17 cellular contexts compared by ENCODE assay signal in the genomic region with DNA sequence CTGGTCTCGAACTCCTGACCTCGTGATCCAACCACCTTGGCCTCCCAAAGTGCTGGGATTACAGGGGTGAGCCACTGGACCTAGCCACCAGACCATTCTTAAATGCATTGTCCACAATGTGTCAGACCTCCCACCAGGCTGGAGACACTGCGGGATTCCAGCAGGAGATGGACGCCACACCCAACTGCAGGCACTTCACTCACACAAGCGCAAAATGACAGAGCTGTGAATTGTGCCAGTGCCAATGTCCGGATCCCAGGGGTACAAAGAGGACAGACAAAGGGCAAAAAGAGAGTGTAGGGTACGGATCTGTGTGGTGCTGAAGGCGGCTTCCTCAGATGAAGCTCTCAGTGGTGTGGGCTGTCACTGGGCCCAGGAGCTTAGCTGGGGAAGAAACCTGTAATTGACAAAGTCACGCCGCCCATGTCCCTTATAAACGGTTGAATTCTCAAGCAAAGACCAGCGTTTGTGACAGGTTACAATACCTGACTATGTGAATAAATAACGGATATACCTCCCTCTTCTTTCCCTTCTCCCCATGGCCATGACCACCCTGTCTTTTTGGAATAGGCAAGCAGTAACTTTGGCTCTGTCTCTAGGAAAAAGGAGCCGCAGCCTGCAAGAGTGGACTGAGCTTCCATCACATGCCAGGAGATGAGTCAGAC. TPM values are rescaled to one million over a fixed set of nuclear protein-coding genes. Genes with fewer than 3 reads are reported as not detected.
DNase-seq lines count a peak whose midpoint lies in the region; ATAC-seq and TF ChIP-seq lines count a peak whose summit lies in the region.
"Had no signal": no experiment of that assay in that cellular context is flagged by ENCODE, and none has a peak within 500 bp of the region (broad histone marks: within the 10 kb centered on the region; RNA-seq: fewer than 3 reads in every experiment).

No MANE protein-coding gene starts in this region.

- intact Hi-C loops in left ventricle myocardium superior (cut with micrococcal nuclease) = no loop called here

- no peaks in the 10 kb centered on the region for H3K79me1 ChIP-seq in mesenchymal stem cell (replicated peaks; ENCODE audit: low read length, poor library complexity, severe bottlenecking)

- TF ChIP-seq CTCF in right atrium auricular region (IDR thresholded peaks at IDR 0.05) (no peak), WI38 (IDR thresholded peaks at IDR 0.05; ENCODE audit: low read depth, low read length) (no peak), upper lobe of left lung (IDR thresholded peaks at IDR 0.05) (no peak)

- H3K4me2 ChIP-seq in mesenchymal stem cell (ENCODE audit: low read length, poor library complexity, severe bottlenecking) = no peak overlapping the region

- H3K9ac ChIP-seq in mesenchymal stem cell (ENCODE audit: low read length) = peak overlapping the region; percentile 71

- H3K18ac ChIP-seq in mesenchymal stem cell (ENCODE audit: low read depth in 1 of 2, low read length in 2 of 2) = peak overlapping the region; percentile 45 to 83

- peak overlapping the region; percentile 52 for H4K91ac ChIP-seq in mesenchymal stem cell (ENCODE audit: low read length)

- peak overlapping the region; percentile 52 for H4K8ac ChIP-seq in mesenchymal stem cell (ENCODE audit: low read length)

- no peak for TF ChIP-seq POLR2A in upper lobe of left lung (IDR thresholded peaks at IDR 0.05)

- peak overlapping the region; percentile 54 for H2AK5ac ChIP-seq in mesenchymal stem cell (ENCODE audit: low read length, severe bottlenecking)

- H3K36me3 ChIP-seq in right atrium auricular region (no peaks in the 10 kb centered on the region), mesenchymal stem cell (ENCODE audit: control insufficient read depth in 1 of 2, insufficient read depth in 2 of 2, low read depth in 1 of 2, low read length in 2 of 2) (no peaks in the 10 kb centered on the region), upper lobe of left lung (no peaks in the 10 kb centered on the region)
- H3K36me3 ChIP-seq: left ventricle myocardium inferior had no signal

- H3K27me3 ChIP-seq in right atrium auricular region (no peaks in the 10 kb centered on the region), mesenchymal stem cell (ENCODE audit: control insufficient read depth in 1 of 2, insufficient read depth in 1 of 2, low read length in 2 of 2) (no peaks in the 10 kb centered on the region), upper lobe of left lung (no peaks in the 10 kb centered on the region)

- TF ChIP-seq EP300 in upper lobe of left lung (IDR thresholded peaks at IDR 0.05) = no peak

- H3K4ac ChIP-seq in mesenchymal stem cell (ENCODE audit: low read depth in 1 of 2, low read length in 2 of 2) = peak overlapping the region in 1 of 2 experiments; percentile 83

- peak overlapping the region; percentile 69 for H2BK120ac ChIP-seq in mesenchymal stem cell (ENCODE audit: low read depth, low read length)

- DNase-seq in left ventricle myocardium superior = no peak
- no peak for DNase-seq in right atrium auricular region (ENCODE audit: low spot score)
- DNase-seq in mesenchymal stem cell = no peak
- no peak for DNase-seq in upper lobe of left lung
- no peak for DNase-seq in COR-L47 (lab: John Stamatoyannopoulos, UW)
- DNase-seq: activated CD4-positive, alpha-beta T cell treated with anti-CD3 and anti-CD28 coated beads for 48 hours; activated T-cell treated with anti-CD3 and anti-CD28 coated beads, Interleukin-2, amount 50 U/mL, for 48 hours; DMS153; effector memory CD8-positive, alpha-beta T cell; left ventricle myocardium inferior; NCI-H1930; NCI-H82; nucleus accumbens; T-cell had no signal

- no peak overlapping the region for H3K14ac ChIP-seq in mesenchymal stem cell (ENCODE audit: low read length in 2 of 2)

- no peak overlapping the region for H3K4me3 ChIP-seq in right atrium auricular region
- H3K4me3 ChIP-seq in WI38 (ENCODE audit: low read depth, low read length) = peak overlapping the region; percentile 46; the same call in 1 of the 2 replicates
- peak overlapping the region in 1 of 2 experiments; percentile 50 for H3K4me3 ChIP-seq in mesenchymal stem cell (ENCODE audit: insufficient read depth in 1 of 2, low read depth in 1 of 2, low read length in 2 of 2)
- no peak overlapping the region for H3K4me3 ChIP-seq in upper lobe of left lung
- H3K4me3 ChIP-seq: left ventricle myocardium inferior had no signal

- no peak overlapping the region for H3K23ac ChIP-seq in mesenchymal stem cell (ENCODE audit: low read length in 2 of 2)

- H2BK15ac ChIP-seq in mesenchymal stem cell (ENCODE audit: low read depth, poor library complexity, severe bottlenecking) = peak overlapping the region; percentile 73

- peaks cover 0 to 4% of the 10 kb centered on the region in 2 donors for H3K9me3 ChIP-seq in right atrium auricular region
- H3K9me3 ChIP-seq in mesenchymal stem cell (ENCODE audit: control insufficient read depth, low read length) = peaks cover 3% of the 10 kb centered on the region
- no peaks in the 10 kb centered on the region for H3K9me3 ChIP-seq in upper lobe of left lung

- ATAC-seq in left ventricle myocardium superior (peak; percentile 78), upper lobe of left lung (ENCODE audit: low FRiP score in 2 of 2) (peak; percentile 11 to 96), GM21360 (IDR thresholded peaks at IDR 0.05; ENCODE audit: unreplicated experiment) (no peak), HG03196 (IDR thresholded peaks at IDR 0.05; ENCODE audit: unreplicated experiment) (no peak)
- ATAC-seq: effector memory CD8-positive, alpha-beta T cell; T-cell had no signal

- H2BK12ac ChIP-seq in mesenchymal stem cell (ENCODE audit: low read length in 2 of 2) = peak overlapping the region; percentile 12 to 75

- H2AFZ ChIP-seq in mesenchymal stem cell (ENCODE audit: low read depth, low read length) = no peak overlapping the region

- WGBS in mesenchymal stem cell = 80% methylated on average over 14 of the region's 14 CpGs
- WGBS in upper lobe of left lung, 2 donors = 87 to 88% methylated on average over 14 of the region's 14 CpGs

- H3K27ac ChIP-seq in right atrium auricular region = no peak overlapping the region
- peak overlapping the region; percentile 71 for H3K27ac ChIP-seq in mesenchymal stem cell (ENCODE audit: low read length, poor library complexity, severe bottlenecking)
- H3K27ac ChIP-seq in upper lobe of left lung = no peak overlapping the region
- H3K27ac ChIP-seq: left ventricle myocardium inferior had no signal

- H2BK5ac ChIP-seq in mesenchymal stem cell (ENCODE audit: low read depth, low read length, poor library complexity, severe bottlenecking) = no peak overlapping the region

- H3K4me1 ChIP-seq in right atrium auricular region = no peaks in the 10 kb centered on the region
- H3K4me1 ChIP-seq in mesenchymal stem cell (ENCODE audit: control insufficient read depth, insufficient read depth, low read depth, low read length) = peaks cover 8% of the 10 kb centered on the region
- no peaks in the 10 kb centered on the region for H3K4me1 ChIP-seq in upper lobe of left lung
- H3K4me1 ChIP-seq: left ventricle myocardium inferior had no signal

RNA-seq across cellular contexts. Expression of a gene that starts 40.0 kb away (rescaled TPM):
- total RNA-seq in left ventricle myocardium superior = 0.57 TPM
- 1 to 10 TPM in 1 of 2 donors, not detected in 1; 5.6 TPM for total RNA-seq in right atrium auricular region
- 11.7 TPM for polyA plus RNA-seq in mesenchymal stem cell (2013, experiment 1 of 2)
- 10.4 TPM for polyA plus RNA-seq in mesenchymal stem cell (2013, experiment 2 of 2)
- total RNA-seq in upper lobe of left lung = 10 to 100 TPM in 1 of 6 donors, 1 to 10 TPM in 5; 1.3 to 10.5 (median 2.2) TPM

Comparison
In these comparisons a context has a peak if more than half of its experiments do, and no peak if none do; other contexts are left out.
1. ATAC-seq: peak in left ventricle myocardium superior (single experiment) and upper lobe of left lung (2 of 2); none in GM21360 (single experiment) and HG03196 (single experiment).